ENCODE assay signal across 13 cellular contexts in genomic region chr9:79674052-79674777, GRCh38.
DNase-seq lines count a peak whose midpoint lies in the region; ATAC-seq and TF ChIP-seq lines count a peak whose summit lies in the region.
"Had no signal": no experiment of that assay in that cellular context is flagged by ENCODE, and none has a peak within 500 bp of the region (broad histone marks: within the 10 kb centered on the region; RNA-seq: fewer than 3 reads in every experiment).

No MANE protein-coding gene starts in this region.

- TF ChIP-seq CTCF in neutrophil (IDR thresholded peaks at IDR 0.05), result no peak

- ATAC-seq in GM19328 (IDR thresholded peaks at IDR 0.05; ENCODE audit: unreplicated experiment), result peak; percentile 19
- ATAC-seq in HG02588 (IDR thresholded peaks at IDR 0.05; ENCODE audit: unreplicated experiment), result peak; percentile 36
- peak; percentile 19 for ATAC-seq in HG03457 (IDR thresholded peaks at IDR 0.05; ENCODE audit: unreplicated experiment)

- no peaks in the 10 kb centered on the region for H3K27me3 ChIP-seq in neutrophil

- peak overlapping the region; percentile 21 for H3K27ac ChIP-seq in neutrophil
- H3K27ac ChIP-seq: GM23248 had no signal

- in situ Hi-C loops in KBM-7 (cut with MboI; ENCODE audit: low pct_unique_long_range_greater_than_20kb, low sequenced_read_pairs), result no loop called here

- peaks cover 0 to 3% of the 10 kb centered on the region in 2 experiments for H3K4me1 ChIP-seq in neutrophil (ENCODE audit: control insufficient read depth in 1 of 2, insufficient read depth in 1 of 2, low read depth in 1 of 2, low read length in 1 of 2)

- peaks cover 20% of the 10 kb centered on the region for H3K36me3 ChIP-seq in neutrophil

- H3K4me3 ChIP-seq in neutrophil (ENCODE audit: low read depth in 1 of 2, low read length in 1 of 2), result no peak overlapping the region
- H3K4me3 ChIP-seq: GM23248 had no signal

- no peak for DNase-seq in KBM-7
- no peak for DNase-seq in NCI-H345 treated with DMSO at 0.1 percent for 48 hours (lab: John Stamatoyannopoulos, UW; ENCODE audit: unreplicated experiment)
- DNase-seq in cerebellum (ENCODE audit: low spot score), result no peak
- no peak for DNase-seq in activated CD4-positive, CD25-positive, alpha-beta regulatory T cell (lab: John Stamatoyannopoulos, UW)
- DNase-seq: activated CD4-positive, alpha-beta memory T cell treated with anti-CD3 and anti-CD28 coated beads, Interleukin-2, amount 10 ng/mL, durations not matched to agents 7 days and 5 days; activated naive CD4-positive, alpha-beta T cell treated with anti-CD3 and anti-CD28 coated beads, Interleukin-2, amount 50 U/mL, for 16 hours; GM23248; kidney; NCI-H1436 had no signal

- H3K9me3 ChIP-seq in neutrophil, result no peaks in the 10 kb centered on the region
